ENCODE assay signal across 8 cellular contexts in the genomic region with DNA sequence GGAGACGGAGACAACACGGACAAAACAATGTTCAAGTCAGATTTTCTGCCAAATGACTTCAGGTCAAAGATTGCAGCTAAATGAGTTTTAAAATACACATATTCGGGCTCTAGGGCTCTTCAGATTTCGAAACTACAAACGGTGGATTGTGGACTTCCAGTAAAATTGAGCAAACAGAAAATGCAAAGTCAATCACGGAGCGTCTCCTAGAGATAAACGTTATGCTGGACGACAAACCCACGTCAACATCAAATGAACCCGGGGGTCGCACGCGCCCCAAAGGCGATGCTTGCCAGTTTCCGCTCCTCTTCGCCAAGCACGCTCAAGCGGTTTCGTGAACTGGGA. TPM values are rescaled to one million over a fixed set of nuclear protein-coding genes. Genes with fewer than 3 reads are reported as not detected.
A peak's percentile ranks its signal among the peaks of the same experiment; 100 is the strongest.
DNase-seq lines count a peak whose midpoint lies in the region; ATAC-seq and FAIRE-seq lines count a peak whose summit lies in the region.

No MANE protein-coding gene starts in this region.

- POLR2A ChIA-PET in CD8-positive, alpha-beta memory T cell (lab: Charles Lee), result interaction anchor here (1.0 to 2.8 kb wide), 6 partner anchors 38 to 95 kb away, joined by 3 to 16 read pairs (median 10); partner anchors contain the start of genes ZNF2 and ZNF514
- POLR2A ChIA-PET in activated naive CD8-positive, alpha-beta T cell treated with anti-CD3 and anti-CD28 coated beads, Interleukin-2, amount 10 ng/mL, durations not matched to agents 7 days and 5 days (lab: Charles Lee), result interaction anchor here (0.5 to 3.9 kb wide), 9 partner anchors 38 to 99 kb away, joined by 3 to 16 read pairs (median 8); partner anchors contain the start of genes MAL, ZNF2 and ZNF514

- no peak for DNase-seq in CD8-positive, alpha-beta memory T cell
- DNase-seq in activated naive CD8-positive, alpha-beta T cell treated with anti-CD3 and anti-CD28 coated beads, Interleukin-2, amount 10 ng/mL, durations not matched to agents 7 days and 5 days, result no peak
- DNase-seq in stimulated activated naive CD8-positive, alpha-beta T cell treated with anti-CD3 and anti-CD28 coated beads, Interleukin-15, amount 100 ng/mL, for 72 hours, result no peak
- DNase-seq in GM19239 (ENCODE audit: insufficient read length, low spot score) (no peak), HuH-7 (ENCODE audit: low spot score) (no peak)

- peak overlapping the region; percentile 95 to 99 (median 97) for H3K4me3 Mint-ChIP-seq in CD8-positive, alpha-beta memory T cell
- H3K4me3 Mint-ChIP-seq in activated naive CD8-positive, alpha-beta T cell treated with anti-CD3 and anti-CD28 coated beads, Interleukin-2, amount 10 ng/mL, durations not matched to agents 7 days and 5 days, result peak overlapping the region; percentile 94
- peak overlapping the region; percentile 95 to 97 for H3K4me3 Mint-ChIP-seq in stimulated activated naive CD8-positive, alpha-beta T cell treated with anti-CD3 and anti-CD28 coated beads, Interleukin-15, amount 100 ng/mL, for 72 hours

- H3K4me3 ChIP-seq in CD8-positive, alpha-beta memory T cell (ENCODE audit: low read length), result peak overlapping the region; percentile 74
- peak overlapping the region; percentile 93 for H3K4me3 ChIP-seq in iPS-18c (ENCODE audit: insufficient read depth, low read depth, low read length)

- no peaks in the 10 kb centered on the region for H3K9me3 ChIP-seq in CD8-positive, alpha-beta memory T cell (ENCODE audit: low read length)
- H3K9me3 ChIP-seq in iPS-18c (ENCODE audit: control insufficient read depth, insufficient read depth, low read length), result no peaks in the 10 kb centered on the region

- no peak for FAIRE-seq in GM19239 (lab: Jason Lieb, UNC)

- H3K4me1 ChIP-seq in CD8-positive, alpha-beta memory T cell (ENCODE audit: insufficient read depth, low read length), result peaks cover 33% of the 10 kb centered on the region

- peaks cover 3 to 26% (median 4%) of the 10 kb centered on the region in 3 donors for H3K36me3 Mint-ChIP-seq in CD8-positive, alpha-beta memory T cell
- H3K36me3 Mint-ChIP-seq in activated naive CD8-positive, alpha-beta T cell treated with anti-CD3 and anti-CD28 coated beads, Interleukin-2, amount 10 ng/mL, durations not matched to agents 7 days and 5 days, result peaks cover 12% of the 10 kb centered on the region

- H3K27me3 ChIP-seq in CD8-positive, alpha-beta memory T cell (ENCODE audit: insufficient read depth, low read length, poor library complexity, severe bottlenecking), result no peaks in the 10 kb centered on the region

- H3K27me3 Mint-ChIP-seq in CD8-positive, alpha-beta memory T cell, result no peaks in the 10 kb centered on the region
- H3K27me3 Mint-ChIP-seq in activated naive CD8-positive, alpha-beta T cell treated with anti-CD3 and anti-CD28 coated beads, Interleukin-2, amount 10 ng/mL, durations not matched to agents 7 days and 5 days, result no peaks in the 10 kb centered on the region
- no peaks in the 10 kb centered on the region for H3K27me3 Mint-ChIP-seq in stimulated activated naive CD8-positive, alpha-beta T cell treated with anti-CD3 and anti-CD28 coated beads, Interleukin-15, amount 100 ng/mL, for 72 hours

- CTCF ChIA-PET in CD8-positive, alpha-beta memory T cell (lab: Charles Lee), result interaction anchor here (1.5 to 2.5 kb wide), 4 partner anchors 42 to 98 kb away, joined by 4 to 16 read pairs (median 12); no protein-coding TSS in a partner anchor

- H3K4me1 Mint-ChIP-seq in CD8-positive, alpha-beta memory T cell, result peaks cover 44 to 53% (median 51%) of the 10 kb centered on the region in 3 donors
- peaks cover 41% of the 10 kb centered on the region for H3K4me1 Mint-ChIP-seq in activated naive CD8-positive, alpha-beta T cell treated with anti-CD3 and anti-CD28 coated beads, Interleukin-2, amount 10 ng/mL, durations not matched to agents 7 days and 5 days
- peaks cover 49% of the 10 kb centered on the region for H3K4me1 Mint-ChIP-seq in stimulated activated naive CD8-positive, alpha-beta T cell treated with anti-CD3 and anti-CD28 coated beads, Interleukin-15, amount 100 ng/mL, for 72 hours

- no peaks in the 10 kb centered on the region for H3K9me3 Mint-ChIP-seq in CD8-positive, alpha-beta memory T cell
- H3K9me3 Mint-ChIP-seq in activated naive CD8-positive, alpha-beta T cell treated with anti-CD3 and anti-CD28 coated beads, Interleukin-2, amount 10 ng/mL, durations not matched to agents 7 days and 5 days, result peaks cover 1% of the 10 kb centered on the region
- H3K9me3 Mint-ChIP-seq in stimulated activated naive CD8-positive, alpha-beta T cell treated with anti-CD3 and anti-CD28 coated beads, Interleukin-15, amount 100 ng/mL, for 72 hours, result no peaks in the 10 kb centered on the region

- peak; percentile 3 for ATAC-seq in HG03135 (IDR thresholded peaks at IDR 0.05; ENCODE audit: unreplicated experiment)
- no peak for ATAC-seq in activated naive CD8-positive, alpha-beta T cell treated with anti-CD3 and anti-CD28 coated beads, Interleukin-2, amount 10 ng/mL, durations not matched to agents 7 days and 5 days (ENCODE audit: low read depth)
- no peak for ATAC-seq in stimulated activated naive CD8-positive, alpha-beta T cell treated with anti-CD3 and anti-CD28 coated beads, Interleukin-15, amount 100 ng/mL, for 72 hours
- ATAC-seq in GM18873 (IDR thresholded peaks at IDR 0.05; ENCODE audit: low FRiP score, unreplicated experiment), result no peak

- H3K36me3 ChIP-seq in CD8-positive, alpha-beta memory T cell (ENCODE audit: insufficient read depth, low read length), result no peaks in the 10 kb centered on the region

- H3K27ac ChIP-seq in CD8-positive, alpha-beta memory T cell (ENCODE audit: low read depth, low read length), result peak overlapping the region; percentile 76

- H3K27ac Mint-ChIP-seq in CD8-positive, alpha-beta memory T cell, result peak overlapping the region; percentile 86 to 97 (median 94)
- peak overlapping the region; percentile 93 for H3K27ac Mint-ChIP-seq in activated naive CD8-positive, alpha-beta T cell treated with anti-CD3 and anti-CD28 coated beads, Interleukin-2, amount 10 ng/mL, durations not matched to agents 7 days and 5 days
- H3K27ac Mint-ChIP-seq in stimulated activated naive CD8-positive, alpha-beta T cell treated with anti-CD3 and anti-CD28 coated beads, Interleukin-15, amount 100 ng/mL, for 72 hours, result peak overlapping the region; percentile 98

RNA-seq across cellular contexts. Expression of gene MRPS5, which starts 0.5 kb away (rescaled TPM):
- 10 to 100 TPM; 69.0 to 75.9 TPM for total RNA-seq in CD8-positive, alpha-beta memory T cell
- polyA plus RNA-seq in CD8-positive, alpha-beta memory T cell, result 45.8 TPM
- 10 to 100 TPM; 75.2 to 79.3 TPM for total RNA-seq in activated naive CD8-positive, alpha-beta T cell treated with anti-CD3 and anti-CD28 coated beads, Interleukin-2, amount 10 ng/mL, durations not matched to agents 7 days and 5 days

RNA-seq across cellular contexts. Expression of gene ZNF514, which starts 38.5 kb away (rescaled TPM):
- total RNA-seq in CD8-positive, alpha-beta memory T cell, result 10 to 100 TPM; 10.3 to 12.2 TPM
- 9.9 TPM for polyA plus RNA-seq in CD8-positive, alpha-beta memory T cell
- 10 to 100 TPM; 22.7 to 26.7 TPM for total RNA-seq in activated naive CD8-positive, alpha-beta T cell treated with anti-CD3 and anti-CD28 coated beads, Interleukin-2, amount 10 ng/mL, durations not matched to agents 7 days and 5 days

RNA-seq across cellular contexts. Expression of gene ZNF2, which starts 44.5 kb away (rescaled TPM):
- 1 to 10 TPM; 5.3 to 5.7 TPM for total RNA-seq in CD8-positive, alpha-beta memory T cell
- polyA plus RNA-seq in CD8-positive, alpha-beta memory T cell, result 2.6 TPM
- 1 to 10 TPM; 5.8 to 6.6 TPM for total RNA-seq in activated naive CD8-positive, alpha-beta T cell treated with anti-CD3 and anti-CD28 coated beads, Interleukin-2, amount 10 ng/mL, durations not matched to agents 7 days and 5 days
